In genomic region chr3:42589382-42590109, GRCh38 we compare ENCODE assay signal across 8 cellular contexts. TPM values are rescaled to one million over a fixed set of nuclear protein-coding genes. Genes with fewer than 3 reads are reported as not detected.
A peak's percentile ranks its signal among the peaks of the same experiment; 100 is the strongest.
DNase-seq lines count a peak whose midpoint lies in the region; ATAC-seq, FAIRE-seq and TF ChIP-seq lines count a peak whose summit lies in the region.

No MANE protein-coding gene starts in this region.

- no peaks in the 10 kb centered on the region for H4K20me1 ChIP-seq in GM12878 (ENCODE audit: control insufficient read depth, insufficient read depth)

- H3K4me2 ChIP-seq in GM12878 (ENCODE audit: control insufficient read depth, insufficient read depth), result peak overlapping the region; percentile 88

- TF ChIP-seq CTCF in HFF-Myc (IDR thresholded peaks at IDR 0.05; ENCODE audit: low read depth, low read length, missing control alignments) (no peak), GM12878 (IDR thresholded peaks at IDR 0.05 in 2 of 3, conservative IDR thresholded peaks at IDR 0.05 in 1 of 3; ENCODE audit: control insufficient read depth in 2 of 3, extremely low read depth in 1 of 3, insufficient read depth in 1 of 3, low read depth in 3 of 3, low read length in 3 of 3) (no peak)

- peak overlapping the region; percentile 84 for H3K4me3 ChIP-seq in ACC112 (ENCODE audit: low read depth, low read length)
- H3K4me3 ChIP-seq in HFF-Myc (replicated peaks; ENCODE audit: low read depth, low read length), result peak overlapping the region; percentile 75
- H3K4me3 ChIP-seq in GM12878, result peak overlapping the region; percentile 33; the same call in 1 of the 2 replicates

- peaks cover 14 to 34% (median 28%) of the 10 kb centered on the region in 4 donors for H3K4me1 Mint-ChIP-seq in naive thymus-derived CD8-positive, alpha-beta T cell

- CTCF ChIA-PET in GM12878 (lab: Yijun Ruan, JAX), result interaction anchor here (1.1 to 1.2 kb wide), 3 partner anchors 8 to 13 kb away, joined by 3 to 7 read pairs (median 6); partner anchors contain the start of gene NKTR
- CTCF ChIA-PET in HEK293T (lab: Yijun Ruan, JAX), result interaction anchor here (0.6 kb wide), 2 partner anchors 31 to 1591 kb away, joined by 3 read pairs; no protein-coding TSS in a partner anchor

- RAD21 ChIA-PET in GM12878 (lab: Charles Lee; ENCODE audit: unreplicated experiment), result interaction anchor here (2.0 to 2.5 kb wide), 2 partner anchors 8 to 12 kb away, joined by 16 to 32 read pairs; partner anchors contain the start of genes NKTR and SEC22C

- H3K36me3 Mint-ChIP-seq in naive thymus-derived CD8-positive, alpha-beta T cell, result peaks cover 0 to 20% (median 2%) of the 10 kb centered on the region in 3 donors

- TF ChIP-seq POLR2A in GM12878 (IDR thresholded peaks at IDR 0.05; ENCODE audit: low read depth, low read length), result no peak

- intact Hi-C loops in GM12878 (cut with micrococcal nuclease; ENCODE audit: unreplicated experiment), result loop anchor here (1.0 kb wide), 2 partner anchors 7 to 11 kb away; partner anchors contain the start of gene NKTR

- ATAC-seq in GM12878, result no peak
- ATAC-seq in naive thymus-derived CD8-positive, alpha-beta T cell, result no peak

- H3K9me3 Mint-ChIP-seq in naive thymus-derived CD8-positive, alpha-beta T cell, result no peaks in the 10 kb centered on the region

- TF ChIP-seq EP300 in GM12878 (IDR thresholded peaks at IDR 0.05; ENCODE audit: borderline replicate concordance in 1 of 2, control insufficient read depth in 1 of 2, low read depth in 2 of 2, low read length in 2 of 2), result no peak

- in situ Hi-C loops in GM12878 (cut with MboI), result no loop called here
- in situ Hi-C loops in KBM-7 (cut with MboI; ENCODE audit: low pct_unique_long_range_greater_than_20kb, low sequenced_read_pairs), result no loop called here

- H3K27ac Mint-ChIP-seq in naive thymus-derived CD8-positive, alpha-beta T cell, result peak overlapping the region; percentile 70 to 100 (median 97)

- SMC1A ChIA-PET in GM12878 (lab: Charles Lee; ENCODE audit: uncharacterized antibody, unreplicated experiment), result interaction anchor here (0.7 to 2.8 kb wide), 4 partner anchors 13 to 61 kb away, joined by 3 to 6 read pairs (median 5); no protein-coding TSS in a partner anchor

- 96% methylated on average over 20 of the region's 20 CpGs for WGBS in GM12878 (ENCODE audit: insufficient coverage, insufficient replicate concordance, low lambda C conversion rate, missing lambda C conversion rate)

- TF ChIP-seq RAD21 in GM12878 (IDR thresholded peaks at IDR 0.05; ENCODE audit: insufficient read depth, low read depth, low read length), result no peak

- no peak for DNase-seq in HFF-Myc (ENCODE audit: extremely low read depth, low read depth)
- no peak for DNase-seq in GM12878 (ENCODE audit: low read depth, low spot score)
- no peak for DNase-seq in naive thymus-derived CD8-positive, alpha-beta T cell
- no peak for DNase-seq in HEK293T (ENCODE audit: extremely low spot score)
- no peak for DNase-seq in NCI-H128 (lab: John Stamatoyannopoulos, UW; ENCODE audit: unreplicated experiment)
- DNase-seq in KBM-7, result no peak
- no peak for DNase-seq in NAMALWA (ENCODE audit: low spot score)

- peak overlapping the region; percentile 92 for H2AFZ ChIP-seq in ACC112 (ENCODE audit: low read length, unreplicated experiment)
- H2AFZ ChIP-seq in GM12878 (ENCODE audit: control insufficient read depth, low read depth, low read length), result peak overlapping the region; percentile 72

- no peak for FAIRE-seq in GM12878 (lab: Jason Lieb, UNC)

- POLR2A ChIA-PET in GM12878 (lab: Charles Lee), result interaction anchor here (0.8 to 3.4 kb wide), 5 partner anchors 8 to 63 kb away, joined by 4 to 69 read pairs (median 5); partner anchors contain the start of genes NKTR and SEC22C
- POLR2A ChIA-PET in naive thymus-derived CD8-positive, alpha-beta T cell (lab: Charles Lee), result interaction anchor here (0.7 to 5.0 kb wide), 4 partner anchors 8 to 88 kb away, joined by 3 to 71 read pairs (median 23); partner anchors contain the start of genes NKTR, SEC22C and VIPR1
- POLR2A ChIA-PET in HEK293T (lab: Yijun Ruan, JAX), result interaction anchor here (1.2 to 2.7 kb wide), 3 partner anchors 9 to 11 kb away, joined by 3 to 39 read pairs (median 7); partner anchors contain the start of gene NKTR

- H3K27me3 ChIP-seq in ACC112 (ENCODE audit: insufficient read depth, low read length) (no peaks in the 10 kb centered on the region), GM12878 (replicated peaks in 1 of 2; ENCODE audit: control insufficient read depth in 2 of 2, insufficient read depth in 2 of 2, low read length in 1 of 2) (no peaks in the 10 kb centered on the region)

- H3K79me2 ChIP-seq in ACC112 (ENCODE audit: control insufficient read depth, insufficient read depth, low read length, unreplicated experiment) (peaks cover 20% of the 10 kb centered on the region), GM12878 (ENCODE audit: control insufficient read depth, insufficient read depth, low read length) (peaks cover 32% of the 10 kb centered on the region)

- H3K4me3 Mint-ChIP-seq in naive thymus-derived CD8-positive, alpha-beta T cell, result peak overlapping the region; percentile 85 to 100 (median 99)

- H3K9ac ChIP-seq in GM12878 (ENCODE audit: control insufficient read depth, insufficient read depth, low read length), result peak overlapping the region; percentile 61; the same call in 1 of the 2 replicates

- BruUV-seq in GM12878 (replicated peaks; lab: Mats Ljungman, UMichigan), result TSS peak; percentile 68

- H3K27ac ChIP-seq in ACC112 (ENCODE audit: low read depth, low read length) (no peak overlapping the region), GM12878 (ENCODE audit: control insufficient read depth, insufficient read depth) (peak overlapping the region; percentile 41)

- peaks cover 13% of the 10 kb centered on the region for H3K4me1 ChIP-seq in ACC112 (ENCODE audit: control insufficient read depth, insufficient read depth, low read length, unreplicated experiment)
- peaks cover 12% of the 10 kb centered on the region for H3K4me1 ChIP-seq in GM12878 (ENCODE audit: control insufficient read depth, insufficient read depth, low read length)

- H3K27me3 Mint-ChIP-seq in naive thymus-derived CD8-positive, alpha-beta T cell, result no peaks in the 10 kb centered on the region

- H3K9me3 ChIP-seq in GM12878 (replicated peaks; ENCODE audit: control insufficient read depth, insufficient read depth, low read length), result no peaks in the 10 kb centered on the region

- peaks cover 14% of the 10 kb centered on the region for H3K36me3 ChIP-seq in ACC112 (ENCODE audit: insufficient read depth, low read length)
- peaks cover 0 to 10% of the 10 kb centered on the region in 2 experiments; a peak in 1 of 4 replicates for H3K36me3 ChIP-seq in GM12878 (ENCODE audit: control insufficient read depth in 2 of 2, insufficient read depth in 2 of 2, low read length in 1 of 2)

RNA-seq across cellular contexts. Expression of gene SS18L2, which starts 1.1 kb away (rescaled TPM):
- 10.6 and 11.8 TPM in 2 replicates for total RNA-seq in GM12878 (2013; cell fraction: nucleolus; rRNA removed)
- total RNA-seq in GM12878 (2014; rRNA removed) (80.4 and 82.2 TPM in 2 replicates), GM12878 (2014; rRNA removed; fragmentation: Illumina TruSeq; extraction: Trizol) (58.5 and 65.2 TPM in 2 replicates), GM12878 (2021) (60.6 and 61.0 TPM in 2 replicates)
- 118 TPM for polyA plus RNA-seq in GM12878 (2011; ENCODE audit: low read depth)
- polyA plus RNA-seq in GM12878 (2011; rRNA removed) (137 and 199 TPM in 2 replicates), GM12878 (2014; fragmentation: Illumina TruSeq; extraction: Trizol) (80.7 and 96.7 TPM in 2 replicates), GM12878 (2014; fragmentation: Nextera tagmentation; extraction: Ambion mirVana) (100 to 1,000 TPM; 293 to 375 TPM), GM12878 (2014; rRNA removed) (85.4 and 97.5 TPM in 2 replicates), GM12878 (2016; fragmentation: Nextera tagmentation; extraction: Ambion mirVana) (100 to 1,000 TPM; 181 to 193 TPM)
- 56.8 and 60.7 TPM in 2 replicates for polyA plus RNA-seq in GM12878 (2011; cell fraction: cytosol; rRNA removed)
- polyA plus RNA-seq in GM12878 (2011; cell fraction: nucleus; rRNA removed), result 35.1 and 38.9 TPM in 2 replicates
- 77.2 and 92.3 TPM in 2 replicates for polyA plus RNA-seq in GM12878 (2012)
- 23.4 and 38.6 TPM in 2 replicates for polyA minus RNA-seq in GM12878 (2011; rRNA and poly(A)+ RNA removed)
- polyA minus RNA-seq in GM12878 (2011; cell fraction: cytosol; rRNA and poly(A)+ RNA removed), result 10.7 and 22.6 TPM in 2 replicates
- 16.4 and 19.8 TPM in 2 replicates for polyA minus RNA-seq in GM12878 (2011; cell fraction: nucleus; rRNA and poly(A)+ RNA removed)
- total RNA-seq in naive thymus-derived CD8-positive, alpha-beta T cell, result 10 to 100 TPM; 39.8 to 43.9 TPM
- polyA plus RNA-seq in naive thymus-derived CD8-positive, alpha-beta T cell, result 100 to 1,000 TPM; 129 to 136 (median 136) TPM

RNA-seq across cellular contexts. Expression of gene SEC22C, which starts 7.8 kb away (rescaled TPM):
- total RNA-seq in GM12878 (2013; cell fraction: nucleolus; rRNA removed), result 49.4 and 57.2 TPM in 2 replicates
- total RNA-seq in GM12878 (2014; rRNA removed), result 45.0 and 56.6 TPM in 2 replicates
- total RNA-seq in GM12878 (2014; rRNA removed; fragmentation: Illumina TruSeq; extraction: Trizol), result 41.0 and 44.9 TPM in 2 replicates
- total RNA-seq in GM12878 (2021), result 35.8 and 36.2 TPM in 2 replicates
- polyA plus RNA-seq in GM12878 (2011; ENCODE audit: low read depth), result 18.2 TPM
- 29.6 and 31.1 TPM in 2 replicates for polyA plus RNA-seq in GM12878 (2011; rRNA removed)
- polyA plus RNA-seq in GM12878 (2011; cell fraction: cytosol; rRNA removed), result 25.3 and 26.2 TPM in 2 replicates
- 17.2 and 19.9 TPM in 2 replicates for polyA plus RNA-seq in GM12878 (2011; cell fraction: nucleus; rRNA removed)
- 19.5 and 21.3 TPM in 2 replicates for polyA plus RNA-seq in GM12878 (2012)
- polyA plus RNA-seq in GM12878 (2014; fragmentation: Illumina TruSeq; extraction: Trizol), result 39.5 and 47.5 TPM in 2 replicates
- 10 to 100 TPM; 15.6 to 19.3 TPM for polyA plus RNA-seq in GM12878 (2014; fragmentation: Nextera tagmentation; extraction: Ambion mirVana)
- 38.6 and 44.4 TPM in 2 replicates for polyA plus RNA-seq in GM12878 (2014; rRNA removed)
- polyA plus RNA-seq in GM12878 (2016; fragmentation: Nextera tagmentation; extraction: Ambion mirVana), result 10 to 100 TPM; 46.0 to 47.0 TPM
- polyA minus RNA-seq in GM12878 (2011; rRNA and poly(A)+ RNA removed), result 21.8 and 21.9 TPM in 2 replicates
- polyA minus RNA-seq in GM12878 (2011; cell fraction: cytosol; rRNA and poly(A)+ RNA removed), result 6.8 and 10.2 TPM in 2 replicates
- polyA minus RNA-seq in GM12878 (2011; cell fraction: nucleus; rRNA and poly(A)+ RNA removed), result 4.8 and 8.6 TPM in 2 replicates
- total RNA-seq in naive thymus-derived CD8-positive, alpha-beta T cell, result 10 to 100 TPM; 40.6 to 47.6 TPM
- 10 to 100 TPM; 33.9 to 39.3 (median 38.2) TPM for polyA plus RNA-seq in naive thymus-derived CD8-positive, alpha-beta T cell

RNA-seq across cellular contexts. Expression of gene NKTR, which starts 10.9 kb away (rescaled TPM):
- total RNA-seq in GM12878 (2013; cell fraction: nucleolus; rRNA removed), result 778 and 789 TPM in 2 replicates
- total RNA-seq in GM12878 (2014; rRNA removed), result 59.6 and 72.6 TPM in 2 replicates
- total RNA-seq in GM12878 (2014; rRNA removed; fragmentation: Illumina TruSeq; extraction: Trizol), result 77.5 and 84.0 TPM in 2 replicates
- 45.0 and 51.1 TPM in 2 replicates for total RNA-seq in GM12878 (2021)
- polyA plus RNA-seq in GM12878 (2011; ENCODE audit: low read depth), result 36.3 TPM
- polyA plus RNA-seq in GM12878 (2011; rRNA removed), result 87.0 and 148 TPM in 2 replicates
- polyA plus RNA-seq in GM12878 (2011; cell fraction: cytosol; rRNA removed), result 19.4 and 23.0 TPM in 2 replicates
- 209 and 223 TPM in 2 replicates for polyA plus RNA-seq in GM12878 (2011; cell fraction: nucleus; rRNA removed)
- polyA plus RNA-seq in GM12878 (2012), result 50.3 and 54.0 TPM in 2 replicates
- polyA plus RNA-seq in GM12878 (2014; fragmentation: Illumina TruSeq; extraction: Trizol), result 91.9 and 128 TPM in 2 replicates
- 10 to 100 TPM; 15.3 to 27.8 TPM for polyA plus RNA-seq in GM12878 (2014; fragmentation: Nextera tagmentation; extraction: Ambion mirVana)
- 62.6 and 73.7 TPM in 2 replicates for polyA plus RNA-seq in GM12878 (2014; rRNA removed)
- polyA plus RNA-seq in GM12878 (2016; fragmentation: Nextera tagmentation; extraction: Ambion mirVana), result 10 to 100 TPM; 40.0 to 46.0 TPM
- 49.7 and 59.7 TPM in 2 replicates for polyA minus RNA-seq in GM12878 (2011; rRNA and poly(A)+ RNA removed)
- polyA minus RNA-seq in GM12878 (2011; cell fraction: cytosol; rRNA and poly(A)+ RNA removed), result 14.8 and 23.2 TPM in 2 replicates
- polyA minus RNA-seq in GM12878 (2011; cell fraction: nucleus; rRNA and poly(A)+ RNA removed), result 129 and 184 TPM in 2 replicates
- total RNA-seq in naive thymus-derived CD8-positive, alpha-beta T cell, result 100 to 1,000 TPM; 244 to 254 TPM
- 10 to 100 TPM in 2 of 3 donors, 1 to 10 TPM in 1; 9.5 to 14.3 (median 10.8) TPM for polyA plus RNA-seq in naive thymus-derived CD8-positive, alpha-beta T cell

Comparison
In these comparisons a context has a peak if more than half of its experiments do, and no peak if none do; other contexts are left out.
1. H3K4me3 ChIP-seq: peak in every context shown above with its lines; median percentile 84 in ACC112; 75 in HFF-Myc; 33 in GM12878.